ENCODE assay signal across 22 cellular contexts in genomic region chr5:67774796-67775195, GRCh38.
DNase-seq lines count a peak whose midpoint lies in the region; ATAC-seq and TF ChIP-seq lines count a peak whose summit lies in the region.
"Had no signal": no experiment of that assay in that cellular context is flagged by ENCODE, and none has a peak within 500 bp of the region (broad histone marks: within the 10 kb centered on the region; RNA-seq: fewer than 3 reads in every experiment).

No MANE protein-coding gene starts in this region.

- no peaks in the 10 kb centered on the region for H4K20me1 ChIP-seq in HCT116 (ENCODE audit: insufficient read depth)

- no TSS peak for BruUV-seq in HCT116 (replicated peaks; lab: Mats Ljungman, UMichigan)

- no peak overlapping the region for H2AFZ ChIP-seq in HCT116 (ENCODE audit: low read depth, low read length, poor library complexity, severe bottlenecking)

- POLR2A ChIA-PET in HCT116 (lab: Charles Lee), result no interaction called here

- no peak for TF ChIP-seq RAD21 in HCT116 (IDR thresholded peaks at IDR 0.05; ENCODE audit: low read depth)

- H3K4me2 ChIP-seq in HCT116 (ENCODE audit: low read length), result no peak overlapping the region

- DNase-seq in Ammon's horn (ENCODE audit: low spot score), result peak; percentile 17
- no peak for DNase-seq in HCT116 (ENCODE audit: low read depth, low spot score)
- peak; percentile 53 for DNase-seq in pons (ENCODE audit: low spot score)
- no peak for DNase-seq in DMS79 treated with DMSO at 0.1 percent for 48 hours (lab: John Stamatoyannopoulos, UW)
- DNase-seq in DMS153 (lab: John Stamatoyannopoulos, UW), result no peak
- DNase-seq: activated CD4-positive, alpha-beta T cell treated with anti-CD3 and anti-CD28 coated beads for 1 hour; activated T-cell treated with anti-CD3 and anti-CD28 coated beads, Interleukin-2, amount 50 U/mL, for 1 hour; foreskin melanocyte; left lung; mucosa of descending colon; NCI-H1417 treated with DMSO at 0.1 percent for 48 hours; NCI-H2081 treated with DMSO at 0.1 percent for 48 hours; NCI-H510A treated with DMSO at 0.1 percent for 48 hours; SJCRH30; stimulated activated CD4-positive, alpha-beta T cell treated with anti-CD3 and anti-CD28 coated beads, Interleukin-2, amount 100 ng/mL, for 24 hours; T-cell had no signal

- ATAC-seq in HCT116, result no peak
- no peak for ATAC-seq in GM18868 (IDR thresholded peaks at IDR 0.05; ENCODE audit: unreplicated experiment)
- ATAC-seq: T-cell had no signal

- H3K27me3 ChIP-seq in HCT116 (ENCODE audit: insufficient read depth, low read length), result 0 out of 2 replicates have a peak, but pooled peaks cover 4% of the 10 kb centered on the region
- H3K27me3 ChIP-seq: esophagus muscularis mucosa, left lung, SJCRH30 had no signal

- peaks cover 8 to 15% of the 10 kb centered on the region in 2 experiments; a peak in 3 of 4 replicates for H3K4me1 ChIP-seq in HCT116 (ENCODE audit: control insufficient read depth in 1 of 2, insufficient read depth in 2 of 2, low read length in 2 of 2)

- no peak overlapping the region for H3K9ac ChIP-seq in HCT116 (ENCODE audit: low read length)

- H3K36me3 ChIP-seq in HCT116 (ENCODE audit: control insufficient read depth in 1 of 2, insufficient read depth in 2 of 2, low read length in 2 of 2), result no peaks in the 10 kb centered on the region
- H3K36me3 ChIP-seq: esophagus muscularis mucosa, left lung, SJCRH30 had no signal

- no peak for TF ChIP-seq POLR2A in HCT116 (IDR thresholded peaks at IDR 0.05; ENCODE audit: borderline replicate concordance, extremely low read depth, insufficient read depth, insufficient read length)

- no peaks in the 10 kb centered on the region for H3K79me2 ChIP-seq in HCT116 (ENCODE audit: insufficient read depth, low read length)

- CTCF ChIA-PET in HCT116 (lab: Charles Lee), result no interaction called here

- intact Hi-C loops in HCT116 (cut with micrococcal nuclease), result no loop called here

- RAD21 ChIA-PET in HCT116 (lab: Charles Lee; ENCODE audit: low non-redundant PET in 1 of 2, low total read pairs in 2 of 2, uncharacterized antibody in 2 of 2, unreplicated experiment in 2 of 2), result no interaction called here

- no peaks in the 10 kb centered on the region for H3K9me3 ChIP-seq in HCT116 (ENCODE audit: control insufficient read depth in 1 of 2, insufficient read depth in 1 of 2, low read depth in 1 of 2, low read length in 2 of 2)
- H3K9me3 ChIP-seq: esophagus muscularis mucosa, mucosa of descending colon, SJCRH30 had no signal

- H3K27ac ChIP-seq in HCT116 (ENCODE audit: low read depth, low read length) (peak overlapping the region; percentile 79), cingulate gyrus (ENCODE audit: low read depth, low read length) (peak overlapping the region; percentile 0)
- H3K27ac ChIP-seq: C4-2B, left lung, SJCRH30 had no signal

- no peaks in the 10 kb centered on the region for H3K9me2 ChIP-seq in HCT116 (ENCODE audit: insufficient read depth)

- H3K4me3 ChIP-seq in HCT116 (replicated peaks in 1 of 2; ENCODE audit: low read depth in 1 of 2, low read length in 2 of 2), result no peak overlapping the region
- H3K4me3 ChIP-seq: coronary artery, esophagus muscularis mucosa, left lung, mucosa of descending colon, SJCRH30, skin epidermis had no signal

- no peak for TF ChIP-seq CTCF in HCT116 (IDR thresholded peaks at IDR 0.05 in 2 of 3, conservative IDR thresholded peaks at IDR 0.05 in 1 of 3; ENCODE audit: borderline replicate concordance in 1 of 3, insufficient read depth in 1 of 3, low read depth in 2 of 3, low read length in 2 of 3)

TF ChIP-seq in HCT116, 20 proteins besides CTCF, POLR2A, EP300 and RAD21:
- TF ChIP-seq ZNF274 (IDR thresholded peaks at IDR 0.05; ENCODE audit: low read depth, low read length), result no peak
- TF ChIP-seq ZBTB33 (IDR thresholded peaks at IDR 0.05; ENCODE audit: extremely low read depth, insufficient replicate concordance, low read length), result no peak

Comparison
In these comparisons a context has a peak if more than half of its experiments do, and no peak if none do; other contexts are left out.
1. DNase-seq: peak in Ammon's horn (single experiment) and pons (single experiment); none in HCT116 (single experiment), DMS79 treated with DMSO at 0.1 percent for 48 hours (single experiment) and DMS153 (single experiment).